ENCODE assay signal across 8 cellular contexts in genomic region chr6:2209226-2209809, GRCh38. TPM values are rescaled to one million over a fixed set of nuclear protein-coding genes. Genes with fewer than 3 reads are reported as not detected.
DNase-seq lines count a peak whose midpoint lies in the region; ATAC-seq, FAIRE-seq and TF ChIP-seq lines count a peak whose summit lies in the region.

No MANE protein-coding gene starts in this region.

- H3K36me3 Mint-ChIP-seq in nephron progenitor cell (ENCODE audit: low read depth) = peaks cover 8% of the 10 kb centered on the region

- H3K9me3 Mint-ChIP-seq in nephron progenitor cell = peaks cover 14% of the 10 kb centered on the region

- DNase-seq in BJ (ENCODE audit: low read depth) (no peak), RWPE1 (ENCODE audit: low spot score) (peak; percentile 41), cerebellum (ENCODE audit: low spot score) (peak; percentile 40), nephron progenitor cell (peak; percentile 46), frontal cortex (ENCODE audit: low spot score in 2 of 2) (no peak)

- H3K27me3 Mint-ChIP-seq in nephron progenitor cell (ENCODE audit: low read depth, poor library complexity) = no peaks in the 10 kb centered on the region

- POLR2A ChIA-PET in BJ (lab: Charles Lee) = no interaction called here
- POLR2A ChIA-PET in RWPE1 (lab: Yijun Ruan, JAX; ENCODE audit: low non-redundant PET) = no interaction called here

- no peak overlapping the region for H3K4me3 ChIP-seq in BJ (ENCODE audit: low read depth, low read length)

- H3K27ac ChIP-seq in RWPE1 = no peak overlapping the region

- CTCF ChIA-PET in BJ (lab: Yijun Ruan, JAX) (interaction anchor here (0.6 to 3.2 kb wide), 10 partner anchors 8 to 614 kb away, joined by 3 to 11 read pairs (median 4); no protein-coding TSS in a partner anchor), RWPE1 (lab: Yijun Ruan, JAX) (interaction anchor here (0.5 to 2.5 kb wide), 10 partner anchors 12 to 787 kb away, joined by 3 to 12 read pairs (median 4); no protein-coding TSS in a partner anchor)

- H3K36me3 ChIP-seq in BJ (ENCODE audit: control insufficient read depth, insufficient read depth, low read length) = no peaks in the 10 kb centered on the region

- H3K4me1 Mint-ChIP-seq in nephron progenitor cell = peaks cover 46% of the 10 kb centered on the region

- H3K27me3 ChIP-seq in BJ (ENCODE audit: control insufficient read depth, insufficient read depth, low read length) = no peaks in the 10 kb centered on the region

- H3K27ac Mint-ChIP-seq in nephron progenitor cell = no peak overlapping the region

- H3K4me3 Mint-ChIP-seq in nephron progenitor cell = no peak overlapping the region

- peak; percentile 67 for ATAC-seq in GM18907 (IDR thresholded peaks at IDR 0.05; ENCODE audit: unreplicated experiment)
- peak; percentile 71 for ATAC-seq in HG03565 (IDR thresholded peaks at IDR 0.05; ENCODE audit: unreplicated experiment)
- ATAC-seq in GM18511 (IDR thresholded peaks at IDR 0.05; ENCODE audit: unreplicated experiment) = no peak

- TF ChIP-seq CTCF in BJ (IDR thresholded peaks at IDR 0.05; ENCODE audit: insufficient read depth, low read depth, low read length) = peak; percentile 67
- TF ChIP-seq CTCF in RWPE1 (conservative IDR thresholded peaks at IDR 0.05; ENCODE audit: low read depth) = peak; percentile 46
- peak; percentile 44 for TF ChIP-seq CTCF in nephron progenitor cell (IDR thresholded peaks at IDR 0.05)

- no peak for FAIRE-seq in frontal cortex (lab: Jason Lieb, UNC)

RNA-seq across cellular contexts. Expression of gene GMDS, which starts 36.1 kb away (rescaled TPM):
- polyA plus RNA-seq in BJ (2011; rRNA removed) = 7.1 and 10.7 TPM in 2 replicates
- polyA minus RNA-seq in BJ (2011; rRNA and poly(A)+ RNA removed) = 3.1 and 5.2 TPM in 2 replicates
- total RNA-seq in cerebellum = 9.3 TPM
- total RNA-seq in frontal cortex = 5.3 TPM

Comparison
In these comparisons a context has a peak if more than half of its experiments do, and no peak if none do; other contexts are left out.
1. DNase-seq: peak in RWPE1 (single experiment), cerebellum (single experiment) and nephron progenitor cell (single experiment); none in BJ (single experiment) and frontal cortex (0 of 2).
2. Peak in every context shown above with its lines, with median percentiles within 50 percentile points of each other: CTCF ChIP-seq.